ENCODE assay signal across 17 cellular contexts in genomic region chr12:6508087-6508486, GRCh38. TPM values are rescaled to one million over a fixed set of nuclear protein-coding genes. Genes with fewer than 3 reads are reported as not detected.
DNase-seq lines count a peak whose midpoint lies in the region; ATAC-seq, FAIRE-seq and TF ChIP-seq lines count a peak whose summit lies in the region.
"Had no signal": no experiment of that assay in that cellular context is flagged by ENCODE, and none has a peak within 500 bp of the region (broad histone marks: within the 10 kb centered on the region; RNA-seq: fewer than 3 reads in every experiment).

No MANE protein-coding gene starts in this region.

- no peaks in the 10 kb centered on the region for H3K27me3 ChIP-seq in HUES6 (ENCODE audit: control insufficient read depth, insufficient read depth, low read length)
- no peaks in the 10 kb centered on the region for H3K27me3 ChIP-seq in keratinocyte (ENCODE audit: control insufficient read depth, extremely low read depth, insufficient read depth, low read length)
- no peaks in the 10 kb centered on the region for H3K27me3 ChIP-seq in vagina
- H3K27me3 ChIP-seq: neutrophil had no signal

- no peak for TF ChIP-seq RAD21 in A549 (conservative IDR thresholded peaks at IDR 0.05 in 1 of 2, IDR thresholded peaks at IDR 0.05 in 1 of 2)

- no peak for TF ChIP-seq POLR2A in A549 (IDR thresholded peaks at IDR 0.05; ENCODE audit: low read length)
- no peak for TF ChIP-seq POLR2A in vagina (IDR thresholded peaks at IDR 0.05)

- H3K79me2 ChIP-seq in keratinocyte (ENCODE audit: control insufficient read depth, insufficient read depth, low read length), result peaks cover 24% of the 10 kb centered on the region

- no peak overlapping the region for H3K4me3 ChIP-seq in A549
- H3K4me3 ChIP-seq in HUES6 (ENCODE audit: low read depth, low read length), result no peak overlapping the region
- H3K4me3 ChIP-seq in keratinocyte (ENCODE audit: control insufficient read depth in 2 of 3, extremely low read depth in 1 of 3, insufficient read depth in 2 of 3, low read depth in 1 of 3, low read length in 3 of 3), result no peak overlapping the region
- H3K4me3 ChIP-seq in vagina, result no peak overlapping the region

- no peaks in the 10 kb centered on the region for H4K20me1 ChIP-seq in keratinocyte (ENCODE audit: control insufficient read depth, extremely low read depth, insufficient read depth, low read length)

- peak overlapping the region; percentile 25 to 55; a peak in 2 of 6 replicates for H3K27ac ChIP-seq in A549
- H3K27ac ChIP-seq in HUES6 (ENCODE audit: low read depth, low read length), result peak overlapping the region; percentile 43
- peak overlapping the region; percentile 30 for H3K27ac ChIP-seq in keratinocyte (ENCODE audit: control insufficient read depth, insufficient read depth, low read length)
- H3K27ac ChIP-seq in vagina, result no peak overlapping the region
- H3K27ac ChIP-seq: neutrophil had no signal

- H2AFZ ChIP-seq in keratinocyte (ENCODE audit: control insufficient read depth, low read length), result no peak overlapping the region

- H3K4me2 ChIP-seq in A549, result no peak overlapping the region
- peak overlapping the region; percentile 71 for H3K4me2 ChIP-seq in keratinocyte (ENCODE audit: control insufficient read depth, extremely low read depth, insufficient read depth, low read depth, low read length)

- intact Hi-C loops in vagina (cut with DNase I), result no loop called here

- WGBS in A549 (ENCODE audit: missing lambda C conversion rate), result 97% methylated on average over 7 of the region's 7 CpGs

- no peak for TF ChIP-seq CTCF in A549 (IDR thresholded peaks at IDR 0.05)
- TF ChIP-seq CTCF in keratinocyte (optimal IDR thresholded peaks at IDR 0.05 in 1 of 3, IDR thresholded peaks at IDR 0.05 in 1 of 3, conservative IDR thresholded peaks at IDR 0.05 in 1 of 3; ENCODE audit: extremely low read depth in 1 of 3, insufficient read depth in 2 of 3, low read length in 3 of 3), result no peak
- TF ChIP-seq CTCF in vagina (IDR thresholded peaks at IDR 0.05), result no peak

- no peak for DNase-seq in A549 (ENCODE audit: low read depth in 1 of 2, low spot score in 1 of 2)
- no peak for DNase-seq in keratinocyte (ENCODE audit: low read depth, low spot score)
- DNase-seq in vagina (ENCODE audit: extremely low spot score in 2 of 2), result no peak
- no peak for DNase-seq in globus pallidus (ENCODE audit: low spot score)
- DNase-seq: activated CD4-positive, alpha-beta T cell treated with anti-CD3 and anti-CD28 coated beads, Interleukin-2, amount 50 U/mL, for 1 hour; activated naive CD8-positive, alpha-beta T cell treated with anti-CD3 and anti-CD28 coated beads, Interleukin-2, amount 50 U/mL, for 24 hours; AML-193; COR-L47; effector memory CD8-positive, alpha-beta T cell; EL; NCI-H2081; NCI-H526 treated with DMSO at 0.1 percent for 48 hours; stimulated activated CD4-positive, alpha-beta T cell treated with anti-CD3 and anti-CD28 coated beads, Interleukin-1b, Interleukin-23, amount 100 ng/mL, for 48 hours had no signal

- FAIRE-seq in A549 (lab: Jason Lieb, UNC), result no peak
- no peak for FAIRE-seq in keratinocyte (lab: Jason Lieb, UNC)

- POLR2A ChIA-PET in A549 (lab: Yijun Ruan, JAX), result no interaction called here

- H3K4me1 ChIP-seq in A549 (no peaks in the 10 kb centered on the region), HUES6 (ENCODE audit: control insufficient read depth, insufficient read depth, low read length) (peaks cover 14% of the 10 kb centered on the region), keratinocyte (ENCODE audit: control insufficient read depth, extremely low read depth, insufficient read depth, low read length) (peaks cover 10% of the 10 kb centered on the region), vagina (no peaks in the 10 kb centered on the region)

- no peaks in the 10 kb centered on the region for H3K9me3 ChIP-seq in A549
- no peaks in the 10 kb centered on the region for H3K9me3 ChIP-seq in HUES6 (ENCODE audit: control insufficient read depth, insufficient read depth, low read depth, low read length)
- H3K9me3 ChIP-seq in keratinocyte (ENCODE audit: control insufficient read depth, low read depth, low read length), result no peaks in the 10 kb centered on the region
- no peaks in the 10 kb centered on the region for H3K9me3 ChIP-seq in vagina
- H3K9me3 ChIP-seq: neutrophil had no signal

- no peak for TF ChIP-seq EP300 in A549 (IDR thresholded peaks at IDR 0.05)

- ATAC-seq in A549 (no peak), HG03457 (IDR thresholded peaks at IDR 0.05; ENCODE audit: unreplicated experiment) (no peak)
- ATAC-seq: activated naive CD8-positive, alpha-beta T cell treated with anti-CD3 and anti-CD28 coated beads, Interleukin-2, amount 50 U/mL, for 24 hours; effector memory CD8-positive, alpha-beta T cell; sciatic nerve had no signal

- dilution Hi-C loops in keratinocyte (cut with MboI; ENCODE audit: extremely low pct_ligation_motif_present, low sequenced_read_pairs), result no loop called here

- CTCF ChIA-PET in A549 (lab: Yijun Ruan, JAX), result interaction anchor here (1.0 to 1.8 kb wide), 3 partner anchors 8 to 30 kb away, joined by 3 read pairs; no protein-coding TSS in a partner anchor

- H3K36me3 ChIP-seq in HUES6 (ENCODE audit: control insufficient read depth, insufficient read depth, low read length) (peaks cover 68% of the 10 kb centered on the region), keratinocyte (ENCODE audit: control insufficient read depth in 2 of 2, extremely low read depth in 1 of 2, insufficient read depth in 2 of 2, low read length in 2 of 2) (peaks cover 9 to 24% of the 10 kb centered on the region in 2 experiments), vagina (peaks cover 0 to 18% of the 10 kb centered on the region in 2 donors)

- no peak overlapping the region for H3K9ac ChIP-seq in HUES6 (ENCODE audit: low read length)
- H3K9ac ChIP-seq in keratinocyte (ENCODE audit: control insufficient read depth, extremely low read depth, insufficient read depth, low read length), result no peak overlapping the region

- H3K9me1 ChIP-seq in keratinocyte (ENCODE audit: control insufficient read depth, extremely low read depth, insufficient read depth, low read length), result no peaks in the 10 kb centered on the region

RNA-seq across cellular contexts. Expression of gene NCAPD2, which starts 14.2 kb away (rescaled TPM):
- polyA plus RNA-seq in A549 (2011; rRNA removed) (130 and 145 TPM in 2 replicates), A549 (2017; fragmentation: RNase III; extraction: RNeasy Plus Mini Kit Qiagen cat#74134 plus additional on column Dnase treatment) (76.1 to 82.0 TPM (median 77.3 TPM) in 3 replicates), keratinocyte (12.3 to 34.6 TPM (median 33.7 TPM) in 3 replicates)
- polyA plus RNA-seq in A549 (2012; cell fraction: cytosol; rRNA removed), result 86.9 and 90.0 TPM in 2 replicates
- polyA plus RNA-seq in A549 (2012; cell fraction: nucleus; rRNA removed), result 124 and 125 TPM in 2 replicates
- polyA minus RNA-seq in A549 (2011; rRNA and poly(A)+ RNA removed), result 163 and 187 TPM in 2 replicates
- polyA plus RNA-seq in keratinocyte (2011; ENCODE audit: low read depth), result 10.5 TPM
- 12.0 and 14.9 TPM in 2 replicates for polyA plus RNA-seq in keratinocyte (2011; cell fraction: cytosol; rRNA removed)
- polyA plus RNA-seq in keratinocyte (2011; cell fraction: nucleus; rRNA removed), result 17.8 and 18.1 TPM in 2 replicates
- polyA plus RNA-seq in keratinocyte (2012; ENCODE audit: low replicate concordance), result 6.2 and 29.3 TPM in 2 replicates
- polyA minus RNA-seq in keratinocyte, result 18.2 to 60.7 TPM (median 52.1 TPM) in 3 replicates
- polyA minus RNA-seq in keratinocyte (2011; cell fraction: cytosol; rRNA and poly(A)+ RNA removed), result 25.1 TPM
- polyA minus RNA-seq in keratinocyte (2011; cell fraction: nucleus; rRNA and poly(A)+ RNA removed), result 17.0 and 26.1 TPM in 2 replicates
- total RNA-seq in vagina, result 25.5 TPM

RNA-seq across cellular contexts. Expression of gene MRPL51, which starts 15.0 kb away (rescaled TPM):
- polyA plus RNA-seq in A549 (2011; rRNA removed) (181 and 337 TPM in 2 replicates), A549 (2017; fragmentation: RNase III; extraction: RNeasy Plus Mini Kit Qiagen cat#74134 plus additional on column Dnase treatment) (260 to 272 TPM (median 265 TPM) in 3 replicates), keratinocyte (76.5 to 184 TPM (median 130 TPM) in 3 replicates)
- polyA plus RNA-seq in A549 (2012; cell fraction: cytosol; rRNA removed), result 198 and 262 TPM in 2 replicates
- 65.6 and 118 TPM in 2 replicates for polyA plus RNA-seq in A549 (2012; cell fraction: nucleus; rRNA removed)
- polyA minus RNA-seq in A549 (2011; rRNA and poly(A)+ RNA removed), result 33.9 and 50.6 TPM in 2 replicates
- 76.9 TPM for polyA plus RNA-seq in keratinocyte (2011; ENCODE audit: low read depth)
- 155 and 198 TPM in 2 replicates for polyA plus RNA-seq in keratinocyte (2011; cell fraction: cytosol; rRNA removed)
- 60.2 and 69.9 TPM in 2 replicates for polyA plus RNA-seq in keratinocyte (2011; cell fraction: nucleus; rRNA removed)
- polyA plus RNA-seq in keratinocyte (2012; ENCODE audit: low replicate concordance), result 163 and 213 TPM in 2 replicates
- polyA minus RNA-seq in keratinocyte, result 8.3 to 26.0 TPM (median 23.7 TPM) in 3 replicates
- polyA minus RNA-seq in keratinocyte (2011; cell fraction: cytosol; rRNA and poly(A)+ RNA removed), result 31.7 TPM
- polyA minus RNA-seq in keratinocyte (2011; cell fraction: nucleus; rRNA and poly(A)+ RNA removed), result 7.3 and 7.8 TPM in 2 replicates
- total RNA-seq in vagina, result 23.1 TPM

RNA-seq across cellular contexts. Expression of gene GAPDH, which starts 26.2 kb away (rescaled TPM):
- polyA plus RNA-seq in A549 (2011; rRNA removed) (10,036 and 10,800 TPM in 2 replicates), A549 (2017; fragmentation: RNase III; extraction: RNeasy Plus Mini Kit Qiagen cat#74134 plus additional on column Dnase treatment) (6,292 to 6,607 TPM (median 6,463 TPM) in 3 replicates), keratinocyte (8,390 to 11,361 TPM (median 8,495 TPM) in 3 replicates)
- polyA plus RNA-seq in A549 (2012; cell fraction: cytosol; rRNA removed), result 21,407 and 21,524 TPM in 2 replicates
- polyA plus RNA-seq in A549 (2012; cell fraction: nucleus; rRNA removed), result 14,086 and 20,182 TPM in 2 replicates
- polyA minus RNA-seq in A549 (2011; rRNA and poly(A)+ RNA removed), result 13,401 and 18,844 TPM in 2 replicates
- 464 TPM for polyA plus RNA-seq in keratinocyte (2011; ENCODE audit: low read depth)
- polyA plus RNA-seq in keratinocyte (2011; cell fraction: cytosol; rRNA removed), result 9,909 and 15,796 TPM in 2 replicates
- 2,407 and 3,190 TPM in 2 replicates for polyA plus RNA-seq in keratinocyte (2011; cell fraction: nucleus; rRNA removed)
- polyA plus RNA-seq in keratinocyte (2012; ENCODE audit: low replicate concordance), result 2,657 and 5,888 TPM in 2 replicates
- 9,189 to 16,538 TPM (median 11,739 TPM) in 3 replicates for polyA minus RNA-seq in keratinocyte
- 9,400 TPM for polyA minus RNA-seq in keratinocyte (2011; cell fraction: cytosol; rRNA and poly(A)+ RNA removed)
- polyA minus RNA-seq in keratinocyte (2011; cell fraction: nucleus; rRNA and poly(A)+ RNA removed), result 1,390 and 1,424 TPM in 2 replicates
- 2,297 TPM for total RNA-seq in vagina

RNA-seq across cellular contexts. Expression of gene VAMP1, which starts 37.6 kb away (rescaled TPM):
- polyA plus RNA-seq in A549 (2011; rRNA removed) (17.6 and 28.8 TPM in 2 replicates), A549 (2017; fragmentation: RNase III; extraction: RNeasy Plus Mini Kit Qiagen cat#74134 plus additional on column Dnase treatment) (20.6 to 22.8 TPM (median 22.7 TPM) in 3 replicates), keratinocyte (5.3 to 7.8 TPM (median 6.7 TPM) in 3 replicates)
- polyA plus RNA-seq in A549 (2012; cell fraction: cytosol; rRNA removed), result 33.0 and 36.2 TPM in 2 replicates
- polyA plus RNA-seq in A549 (2012; cell fraction: nucleus; rRNA removed), result 45.9 and 80.7 TPM in 2 replicates
- 12.7 and 14.2 TPM in 2 replicates for polyA minus RNA-seq in A549 (2011; rRNA and poly(A)+ RNA removed)
- 0.42 TPM for polyA plus RNA-seq in keratinocyte (2011; ENCODE audit: low read depth)
- 5.4 and 8.0 TPM in 2 replicates for polyA plus RNA-seq in keratinocyte (2011; cell fraction: cytosol; rRNA removed)
- 22.3 and 24.4 TPM in 2 replicates for polyA plus RNA-seq in keratinocyte (2011; cell fraction: nucleus; rRNA removed)
- 2.3 and 3.8 TPM in 2 replicates for polyA plus RNA-seq in keratinocyte (2012; ENCODE audit: low replicate concordance)
- polyA minus RNA-seq in keratinocyte, result 4.9 to 6.2 TPM (median 5.9 TPM) in 3 replicates
- 0.58 TPM for polyA minus RNA-seq in keratinocyte (2011; cell fraction: cytosol; rRNA and poly(A)+ RNA removed)
- 3.0 and 7.9 TPM in 2 replicates for polyA minus RNA-seq in keratinocyte (2011; cell fraction: nucleus; rRNA and poly(A)+ RNA removed)
- 12.5 TPM for total RNA-seq in vagina

RNA-seq across cellular contexts. Expression of gene IFFO1, which starts 47.8 kb away (rescaled TPM):
- polyA plus RNA-seq in A549 (2011; rRNA removed), result 0.74 and 1.0 TPM in 2 replicates
- polyA plus RNA-seq in A549 (2012; cell fraction: cytosol; rRNA removed), result 0.74 and 1.1 TPM in 2 replicates
- 3.3 and 3.8 TPM in 2 replicates for polyA plus RNA-seq in A549 (2012; cell fraction: nucleus; rRNA removed)
- polyA plus RNA-seq in A549 (2017; fragmentation: RNase III; extraction: RNeasy Plus Mini Kit Qiagen cat#74134 plus additional on column Dnase treatment), result 0.94 to 1.5 TPM (median 1.1 TPM) in 3 replicates
- 1.2 and 1.3 TPM in 2 replicates for polyA minus RNA-seq in A549 (2011; rRNA and poly(A)+ RNA removed)
- 0.67 to 1.0 TPM (median 0.75 TPM) in 3 replicates for polyA plus RNA-seq in keratinocyte
- polyA plus RNA-seq in keratinocyte (2011; ENCODE audit: low read depth), result 0.12 TPM
- polyA plus RNA-seq in keratinocyte (2011; cell fraction: cytosol; rRNA removed), result 0.28 and 0.70 TPM in 2 replicates
- polyA plus RNA-seq in keratinocyte (2011; cell fraction: nucleus; rRNA removed), result 1.0 and 1.3 TPM in 2 replicates
- 0.24 and 0.58 TPM in 2 replicates for polyA plus RNA-seq in keratinocyte (2012; ENCODE audit: low replicate concordance)
- polyA minus RNA-seq in keratinocyte, result 0.30 to 0.80 TPM (median 0.53 TPM) in 3 replicates
- not detected for polyA minus RNA-seq in keratinocyte (2011; cell fraction: cytosol; rRNA and poly(A)+ RNA removed)
- polyA minus RNA-seq in keratinocyte (2011; cell fraction: nucleus; rRNA and poly(A)+ RNA removed), result 0.62 and 0.84 TPM in 2 replicates
- total RNA-seq in vagina, result 21.1 TPM
